In the genomic region with DNA sequence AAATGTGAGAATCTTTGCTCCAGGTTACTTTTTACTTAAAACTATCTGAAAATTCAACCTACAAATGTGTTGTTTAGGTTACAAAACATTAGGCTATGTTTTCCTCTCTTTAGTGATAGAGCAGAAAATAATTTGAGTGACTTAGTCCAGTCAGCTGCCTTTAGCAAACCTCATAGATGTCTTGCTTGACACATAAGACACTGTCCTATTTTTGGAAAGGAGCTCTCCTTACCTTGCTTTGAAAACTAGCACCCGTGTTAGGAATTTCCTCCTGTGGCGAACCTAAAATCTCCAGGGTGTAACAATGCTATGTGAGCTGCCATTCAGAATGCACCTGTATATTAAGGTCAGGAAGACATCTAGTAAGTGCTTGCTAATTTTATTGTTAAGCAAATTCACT, we compare ENCODE assay signal across 16 cellular contexts.
"Had no signal": no experiment of that assay in that cellular context is flagged by ENCODE, and none has a peak within 500 bp of the region (broad histone marks: within the 10 kb centered on the region; RNA-seq: fewer than 3 reads in every experiment).

No MANE protein-coding gene starts in this region.

- H3K36me3 ChIP-seq: colonic mucosa, esophagus squamous epithelium, pancreas, prostate gland had no signal

- ATAC-seq: left colon; left ventricle myocardium superior; naive thymus-derived CD4-positive, alpha-beta T cell; pancreas; sciatic nerve had no signal

- FAIRE-seq: small intestine, urothelium cell line had no signal

- DNase-seq: colonic mucosa; dermis blood vessel endothelial cell; esophagus squamous epithelium; foreskin fibroblast; left colon; left ventricle myocardium superior; naive thymus-derived CD4-positive, alpha-beta T cell; nucleus accumbens; pancreas; small intestine; stimulated activated CD4-positive, alpha-beta T cell treated with anti-CD3 and anti-CD28 coated beads, Interleukin-2, amount 100 ng/mL, for 48 hours; stimulated activated naive CD4-positive, alpha-beta T cell treated with Interleukin-2 at 50 U/mL for 16 hours had no signal

- H3K9me3 ChIP-seq: colonic mucosa, esophagus squamous epithelium, pancreas, prostate gland had no signal

- H3K27me3 ChIP-seq: colonic mucosa, esophagus squamous epithelium, pancreas had no signal

- H3K27ac ChIP-seq: colonic mucosa, esophagus squamous epithelium, pancreas, prostate gland had no signal

- H3K4me3 ChIP-seq: colonic mucosa, esophagus squamous epithelium, lung, pancreas, prostate gland had no signal

- H3K4me1 ChIP-seq: colonic mucosa, esophagus squamous epithelium, pancreas, prostate gland had no signal
